9 cellular contexts compared by ENCODE assay signal in genomic region chr2:53859354-53860159, GRCh38. TPM values are rescaled to one million over a fixed set of nuclear protein-coding genes. Genes with fewer than 3 reads are reported as not detected.
DNase-seq lines count a peak whose midpoint lies in the region; TF ChIP-seq lines count a peak whose summit lies in the region.
"Had no signal": no experiment of that assay in that cellular context is flagged by ENCODE, and none has a peak within 500 bp of the region (broad histone marks: within the 10 kb centered on the region; RNA-seq: fewer than 3 reads in every experiment).

Gene GPR75 (minus strand): TSS chr2:53859967. CDS start chr2:53854756, 5,211 bp downstream.

- no peaks in the 10 kb centered on the region for H3K4me1 ChIP-seq in H9 (ENCODE audit: insufficient read depth, low read length)

- no peak within 1 kb of the TSS for H3K4me3 Mint-ChIP-seq in H9

- no peak within 1 kb of the TSS for H2BK5ac ChIP-seq in H9 (ENCODE audit: insufficient read length, low read length)

- H4K5ac ChIP-seq in H9 (ENCODE audit: insufficient read length, low read depth, low read length): no peak within 1 kb of the TSS

- H3K27ac ChIP-seq in H9 (ENCODE audit: insufficient read length, low read depth, low read length): no peak within 1 kb of the TSS
- peak within 1 kb of the TSS; percentile 24 to 96 (median 89) for H3K27ac ChIP-seq in dorsolateral prefrontal cortex

- peak within 1 kb of the TSS; percentile 44 for H3K4me2 ChIP-seq in H9 (ENCODE audit: insufficient read depth, insufficient read length, low read length)

- no peak within 1 kb of the TSS for H4K8ac ChIP-seq in H9 (replicated peaks; ENCODE audit: insufficient read length, low read depth, low read length)

- peaks cover 0 to 8% (median 1%) of the 10 kb centered on the region in 3 experiments; a peak in 5 of 7 replicates for H3K36me3 Mint-ChIP-seq in H9 (ENCODE audit: insufficient read depth in 1 of 3, low read depth in 3 of 3)

- H2BK120ac ChIP-seq in H9 (ENCODE audit: low read depth, low read length, poor library complexity, severe bottlenecking): no peak within 1 kb of the TSS

- no CpG with 5 or more reads among the region's 71 CpGs for WGBS in H9 (ENCODE audit: extremely low coverage, insufficient read length, low lambda C conversion rate)

- no peaks in the 10 kb centered on the region for H3K27me3 Mint-ChIP-seq in H9 (ENCODE audit: low read depth)

- no peaks in the 10 kb centered on the region for H3K79me2 ChIP-seq in H9 (ENCODE audit: insufficient read depth, low read length)

- H4K91ac ChIP-seq in H9 (ENCODE audit: insufficient read length, low read depth, low read length): no peak within 1 kb of the TSS

- no peak within 1 kb of the TSS for H2AFZ ChIP-seq in H9 (ENCODE audit: low read length)

- no peaks in the 10 kb centered on the region for H3K23me2 ChIP-seq in H9 (ENCODE audit: insufficient read length, low read depth, low read length, poor library complexity, severe bottlenecking)

- peaks cover 3 to 6% of the 10 kb centered on the region in 2 experiments; a peak in 2 of 4 replicates for H3K4me1 Mint-ChIP-seq in H9

- DNase-seq in H9 (peak; percentile 63), dorsolateral prefrontal cortex (peak; percentile 52 to 89 (median 77)), iris pigment epithelial cell (ENCODE audit: low read depth) (peak; percentile 32), skeletal muscle cell (ENCODE audit: low read depth) (no peak), dedifferentiated amniotic fluid mesenchymal stem cell (ENCODE audit: extremely low spot score) (no peak), NCI-H526 treated with DMSO at 0.1 percent for 48 hours (lab: John Stamatoyannopoulos, UW) (no peak)
- DNase-seq in activated CD8-positive, alpha-beta memory T cell treated with anti-CD3 and anti-CD28 coated beads, Interleukin-2, amount 50 U/mL, for 48 hours: no peak
- DNase-seq in activated T-cell treated with anti-CD3 and anti-CD28 coated beads, Interleukin-2, amount 50 U/mL, for 48 hours: no peak
- DNase-seq: NCI-H446 had no signal

- H3K79me1 ChIP-seq in H9 (ENCODE audit: insufficient read depth, low read depth, low read length, poor library complexity, severe bottlenecking): no peaks in the 10 kb centered on the region

- no peak within 1 kb of the TSS for H3K4ac ChIP-seq in H9 (ENCODE audit: low read depth, low read length)

- no peaks in the 10 kb centered on the region for H3K9me3 Mint-ChIP-seq in H9

- H3K9ac ChIP-seq in H9 (ENCODE audit: extremely low read depth, insufficient read length, low read length): no peak within 1 kb of the TSS

- H4K20me1 ChIP-seq in H9 (ENCODE audit: control insufficient read depth, insufficient read depth, insufficient read length): no peaks in the 10 kb centered on the region

- peak within 1 kb of the TSS; percentile 44 for H3K14ac ChIP-seq in H9 (ENCODE audit: insufficient read depth, low read length)

- H2BK15ac ChIP-seq in H9 (ENCODE audit: low read depth, low read length): no peak within 1 kb of the TSS

- H3K23ac ChIP-seq in H9 (ENCODE audit: insufficient read length, low read depth, low read length): no peak within 1 kb of the TSS

- H3K18ac ChIP-seq in H9 (ENCODE audit: insufficient read length, low read depth, low read length): no peak within 1 kb of the TSS

- H3K9me3 ChIP-seq in H9 (ENCODE audit: control insufficient read depth, low read depth, low read length): no peaks in the 10 kb centered on the region

- no peak within 1 kb of the TSS for H2BK12ac ChIP-seq in H9 (ENCODE audit: insufficient read length, low read depth, low read length)

- H2AK5ac ChIP-seq in H9 (ENCODE audit: insufficient read length, low read length): no peak within 1 kb of the TSS

- H3K27ac Mint-ChIP-seq in H9: peak within 1 kb of the TSS in 2 of 3 experiments; percentile 56 to 59; a peak in 3 of 7 replicates

- no peak within 1 kb of the TSS for H3K56ac ChIP-seq in H9 (ENCODE audit: insufficient read length, low read depth, low read length)

- no peak within 1 kb of the TSS for H3T11ph ChIP-seq in H9 (ENCODE audit: low read length)

- H2BK20ac ChIP-seq in H9 (ENCODE audit: low read depth, low read length, poor library complexity, severe bottlenecking): no peak within 1 kb of the TSS

- TF ChIP-seq CTCF in H9 (conservative IDR thresholded peaks at IDR 0.05) (no peak), dorsolateral prefrontal cortex (IDR thresholded peaks at IDR 0.05 in 54 of 56, conservative IDR thresholded peaks at IDR 0.05 in 2 of 56; ENCODE audit: low read depth in 1 of 56, partially characterized antibody in 56 of 56) (peak in 12 of 56 donors; percentile 7 to 31 (median 21))

- H3K27me3 ChIP-seq in H9 (ENCODE audit: insufficient read depth, low read length) (no peaks in the 10 kb centered on the region), dorsolateral prefrontal cortex (no peaks in the 10 kb centered on the region)

- H3K4me3 ChIP-seq in dorsolateral prefrontal cortex (peak within 1 kb of the TSS; percentile 56 to 89 (median 75)), skeletal muscle cell (ENCODE audit: low read depth, low read length) (peak within 1 kb of the TSS; percentile 50)

- intact Hi-C loops in dorsolateral prefrontal cortex (cut with DNase I): no loop called here

RNA-seq across cellular contexts. Expression of gene GPR75, which starts in this region (rescaled TPM):
- total RNA-seq in H9 (2021) (4.4 and 5.3 TPM in 2 replicates), dorsolateral prefrontal cortex (10 to 100 TPM; 16.4 to 58.3 (median 36.7) TPM)

Comparison
In these comparisons a context has a peak if more than half of its experiments do, and no peak if none do; other contexts are left out.
1. DNase-seq: peak in H9 (single experiment), dorsolateral prefrontal cortex (10 of 10) and iris pigment epithelial cell (single experiment); none in skeletal muscle cell (single experiment), activated CD8-positive, alpha-beta memory T cell treated with anti-CD3 and anti-CD28 coated beads, Interleukin-2, amount 50 U/mL, for 48 hours (single experiment), activated T-cell treated with anti-CD3 and anti-CD28 coated beads, Interleukin-2, amount 50 U/mL, for 48 hours (0 of 2), dedifferentiated amniotic fluid mesenchymal stem cell (single experiment) and NCI-H526 treated with DMSO at 0.1 percent for 48 hours (single experiment).